ENCODE assay signal across 1 cellular context in genomic region chr10:98456688-98457482, GRCh38.
TF ChIP-seq lines count a peak whose summit lies in the region.

No MANE protein-coding gene starts in this region.

TF ChIP-seq in K562, 482 proteins besides CTCF, POLR2A, EP300 and RAD21:
- TF ChIP-seq, protein P1, sequence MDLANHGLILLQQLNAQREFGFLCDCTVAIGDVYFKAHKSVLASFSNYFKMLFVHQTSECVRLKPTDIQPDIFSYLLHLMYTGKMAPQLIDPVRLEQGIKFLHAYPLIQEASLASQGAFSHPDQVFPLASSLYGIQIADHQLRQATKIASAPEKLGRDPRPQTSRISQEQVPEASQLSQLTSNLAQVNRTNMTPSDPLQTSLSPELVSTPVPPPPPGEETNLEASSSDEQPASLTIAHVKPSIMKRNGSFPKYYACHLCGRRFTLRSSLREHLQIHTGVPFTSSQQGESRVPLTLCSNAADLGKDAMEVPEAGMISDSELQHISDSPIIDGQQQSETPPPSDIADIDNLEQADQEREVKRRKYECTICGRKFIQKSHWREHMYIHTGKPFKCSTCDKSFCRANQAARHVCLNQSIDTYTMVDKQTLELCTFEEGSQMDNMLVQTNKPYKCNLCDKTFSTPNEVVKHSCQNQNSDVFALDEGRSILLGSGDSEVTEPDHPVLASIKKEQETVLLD (IDR thresholded peaks at IDR 0.05) = no peak
- TF ChIP-seq ZNF3 (CRISPR knock-in tag; IDR thresholded peaks at IDR 0.05) (no peak), MAFK (IDR thresholded peaks at IDR 0.05; ENCODE audit: low read length) (no peak)
